In genomic region chr20:32192698-32193097, GRCh38 we compare ENCODE assay signal across 17 cellular contexts. TPM values are rescaled to one million over a fixed set of nuclear protein-coding genes. Genes with fewer than 3 reads are reported as not detected.
DNase-seq lines count a peak whose midpoint lies in the region; ATAC-seq and TF ChIP-seq lines count a peak whose summit lies in the region.
"Had no signal": no experiment of that assay in that cellular context is flagged by ENCODE, and none has a peak within 500 bp of the region (broad histone marks: within the 10 kb centered on the region; RNA-seq: fewer than 3 reads in every experiment).

No MANE protein-coding gene starts in this region.

- peaks cover 16% of the 10 kb centered on the region for H3K4me1 ChIP-seq in CD4-positive, alpha-beta memory T cell (ENCODE audit: insufficient read depth, low read length)
- H3K4me1 ChIP-seq in Caco-2 (no peaks in the 10 kb centered on the region), mucosa of descending colon (ENCODE audit: low read depth) (peaks cover 9% of the 10 kb centered on the region)

- H3K36me3 Mint-ChIP-seq in CD4-positive, alpha-beta memory T cell, result peaks cover 23 to 38% of the 10 kb centered on the region in 2 donors
- H3K36me3 Mint-ChIP-seq in Caco-2 (ENCODE audit: insufficient read depth, unreplicated experiment) (peaks cover 94% of the 10 kb centered on the region), nephron (ENCODE audit: low read depth) (peaks cover 41% of the 10 kb centered on the region)

- CTCF ChIA-PET in CD4-positive, alpha-beta memory T cell (lab: Charles Lee; ENCODE audit: partially characterized antibody), result no interaction called here
- CTCF ChIA-PET in Caco-2 (lab: Charles Lee), result no interaction called here

- H3K4me1 Mint-ChIP-seq in CD4-positive, alpha-beta memory T cell, result peaks cover 5 to 35% (median 19%) of the 10 kb centered on the region in 4 donors
- H3K4me1 Mint-ChIP-seq in Caco-2 (ENCODE audit: low read depth, unreplicated experiment), result no peaks in the 10 kb centered on the region
- peaks cover 14% of the 10 kb centered on the region for H3K4me1 Mint-ChIP-seq in nephron

- no peaks in the 10 kb centered on the region for H3K27me3 ChIP-seq in CD4-positive, alpha-beta memory T cell (ENCODE audit: insufficient read depth, low read length)
- no peaks in the 10 kb centered on the region for H3K27me3 ChIP-seq in Caco-2 (replicated peaks; ENCODE audit: control insufficient read depth, insufficient read depth, low read length)

- TF ChIP-seq CTCF in Caco-2 (IDR thresholded peaks at IDR 0.05; ENCODE audit: insufficient read depth in 1 of 2, low read depth in 1 of 2, low read length in 1 of 2, severe bottlenecking in 1 of 2, unreplicated experiment in 1 of 2) (no peak), nephron (IDR thresholded peaks at IDR 0.05; ENCODE audit: unreplicated experiment in 3 of 3) (no peak), mucosa of descending colon (IDR thresholded peaks at IDR 0.05) (no peak)

- H3K27me3 Mint-ChIP-seq in CD4-positive, alpha-beta memory T cell, result no peaks in the 10 kb centered on the region
- H3K27me3 Mint-ChIP-seq in Caco-2 (ENCODE audit: insufficient read depth, unreplicated experiment) (no peaks in the 10 kb centered on the region), nephron (ENCODE audit: low read depth) (no peaks in the 10 kb centered on the region)

- H3K27ac ChIP-seq in CD4-positive, alpha-beta memory T cell (ENCODE audit: low read depth, low read length), result no peak overlapping the region

- BruUV-seq in Caco-2 (replicated peaks; lab: Mats Ljungman, UMichigan), result TSS peak; percentile 11

- no peak for ATAC-seq in mucosa of descending colon

- H3K4me3 ChIP-seq in CD4-positive, alpha-beta memory T cell (ENCODE audit: low read length in 2 of 2), result no peak overlapping the region
- no peak overlapping the region for H3K4me3 ChIP-seq in Caco-2 (ENCODE audit: low read depth, low read length)
- H3K4me3 ChIP-seq in mucosa of descending colon, result no peak overlapping the region

- H3K9me3 Mint-ChIP-seq in CD4-positive, alpha-beta memory T cell, result no peaks in the 10 kb centered on the region
- H3K9me3 Mint-ChIP-seq in Caco-2 (ENCODE audit: unreplicated experiment), result no peaks in the 10 kb centered on the region
- no peaks in the 10 kb centered on the region for H3K9me3 Mint-ChIP-seq in nephron

- intact Hi-C loops in CD4-positive, alpha-beta memory T cell (cut with micrococcal nuclease), result no loop called here
- intact Hi-C loops in Caco-2 (cut with micrococcal nuclease; ENCODE audit: unreplicated experiment) (no loop called here), mucosa of descending colon (cut with DNase I, micrococcal nuclease) (no loop called here)

- H3K4me3 Mint-ChIP-seq in CD4-positive, alpha-beta memory T cell, result no peak overlapping the region
- H3K4me3 Mint-ChIP-seq in Caco-2 (ENCODE audit: unreplicated experiment), result no peak overlapping the region
- peak overlapping the region in 2 of 3 experiments; percentile 26 to 29 for H3K4me3 Mint-ChIP-seq in nephron
- H3K4me3 Mint-ChIP-seq: B cell had no signal

- peaks cover 24% of the 10 kb centered on the region for H3K36me3 ChIP-seq in CD4-positive, alpha-beta memory T cell (ENCODE audit: insufficient read depth, low read length)
- H3K36me3 ChIP-seq in Caco-2 (ENCODE audit: control insufficient read depth, insufficient read depth, low read length) (peaks cover 18% of the 10 kb centered on the region), mucosa of descending colon (ENCODE audit: low read depth) (peaks cover 9% of the 10 kb centered on the region)

- DNase-seq in CD4-positive, alpha-beta memory T cell, result no peak
- no peak for DNase-seq in Caco-2
- peak; percentile 71 for DNase-seq in dermis blood vessel endothelial cell
- no peak for DNase-seq in NCI-H146 (lab: John Stamatoyannopoulos, UW)
- no peak for DNase-seq in mucosa of descending colon
- DNase-seq in NCI-H2107 treated with DMSO at 0.1 percent for 48 hours (lab: John Stamatoyannopoulos, UW; ENCODE audit: unreplicated experiment), result no peak
- DNase-seq: activated CD4-positive, CD25-positive, alpha-beta regulatory T cell; activated gamma-delta T cell treated with Interleukin-2 at 50 U/mL for 16 hours; foreskin fibroblast; kidney glomerular epithelial cell; NCI-H1417; NCI-H748 treated with DMSO at 0.1 percent for 48 hours; OCI-M1; stimulated activated CD4-positive, alpha-beta T cell treated with anti-CD3 and anti-CD28 coated beads, Interleukin-4, amount 100 ng/mL, for 1 hour; substantia nigra had no signal

- peak overlapping the region in 6 of 7 donors; percentile 2 to 76 (median 62) for H3K27ac Mint-ChIP-seq in CD4-positive, alpha-beta memory T cell
- H3K27ac Mint-ChIP-seq in Caco-2 (ENCODE audit: unreplicated experiment) (no peak overlapping the region), nephron (peak overlapping the region in 1 of 3 experiments; percentile 33)
- H3K27ac Mint-ChIP-seq: B cell had no signal

- no peaks in the 10 kb centered on the region for H3K9me3 ChIP-seq in CD4-positive, alpha-beta memory T cell (ENCODE audit: control insufficient read depth in 1 of 2, low read length in 2 of 2)
- H3K9me3 ChIP-seq in Caco-2 (no peaks in the 10 kb centered on the region), mucosa of descending colon (no peaks in the 10 kb centered on the region)

- POLR2A ChIA-PET in CD4-positive, alpha-beta memory T cell (lab: Charles Lee; ENCODE audit: partially characterized antibody), result no interaction called here
- POLR2A ChIA-PET in Caco-2 (lab: Charles Lee), result interaction anchor here (0.6 kb wide), 2 partner anchors 12 to 49 kb away, joined by 3 to 5 read pairs; no protein-coding TSS in a partner anchor

RNA-seq across cellular contexts. Expression of gene PLAGL2, which starts 14.8 kb away (rescaled TPM):
- total RNA-seq in CD4-positive, alpha-beta memory T cell, result 10 to 100 TPM; 18.7 to 20.7 TPM
- 1 to 10 TPM; 1.1 to 5.3 TPM for polyA plus RNA-seq in CD4-positive, alpha-beta memory T cell
- 89.6 and 96.1 TPM in 2 replicates for total RNA-seq in Caco-2 (2022)
- 2.6 and 4.1 TPM in 2 replicates for total RNA-seq in dermis blood vessel endothelial cell
- 10 to 100 TPM; 12.9 to 21.9 (median 16.5) TPM for total RNA-seq in mucosa of descending colon

RNA-seq across cellular contexts. Expression of gene POFUT1, which starts 15.0 kb away (rescaled TPM):
- total RNA-seq in CD4-positive, alpha-beta memory T cell, result 10 to 100 TPM; 19.7 to 20.8 TPM
- polyA plus RNA-seq in CD4-positive, alpha-beta memory T cell, result 10 to 100 TPM; 13.0 to 17.8 TPM
- total RNA-seq in Caco-2 (2022), result 148 and 158 TPM in 2 replicates
- 35.2 and 49.7 TPM in 2 replicates for total RNA-seq in dermis blood vessel endothelial cell
- 10 to 100 TPM; 35.5 to 48.5 (median 44.8) TPM for total RNA-seq in mucosa of descending colon

Comparison
In these comparisons a context has a peak if more than half of its experiments do, and no peak if none do; other contexts are left out.
1. H3K4me3 Mint-ChIP-seq: peak in nephron (2 of 3); none in CD4-positive, alpha-beta memory T cell (0 of 8) and Caco-2 (single experiment).